10 cellular contexts compared by ENCODE assay signal in the genomic region with DNA sequence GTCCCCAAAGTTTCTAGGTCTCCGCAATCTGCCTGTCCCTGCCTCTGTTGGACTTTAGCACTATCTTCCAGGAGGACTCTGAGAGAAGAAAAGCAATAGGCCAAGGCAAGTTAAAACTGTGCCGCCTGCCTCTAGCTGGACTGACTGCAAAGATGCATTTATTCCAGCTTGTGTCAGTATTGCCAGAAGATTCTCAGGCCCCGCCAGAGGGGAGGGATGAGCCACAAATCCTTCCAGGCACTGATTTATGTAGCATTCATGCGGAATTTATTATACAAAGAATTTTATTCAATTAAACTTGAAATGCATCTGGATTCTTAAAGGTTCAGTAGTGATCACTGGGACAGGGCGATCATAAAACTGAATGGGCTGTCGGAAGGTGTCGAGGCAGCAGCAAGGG.
"Had no signal": no experiment of that assay in that cellular context is flagged by ENCODE, and none has a peak within 500 bp of the region (broad histone marks: within the 10 kb centered on the region; RNA-seq: fewer than 3 reads in every experiment).

No MANE protein-coding gene starts in this region.

- DNase-seq: activated CD4-positive, alpha-beta T cell treated with anti-CD3 and anti-CD28 coated beads, Interleukin-2, amount 50 U/mL, for 4 hours; activated CD4-positive, CD25-positive, alpha-beta regulatory T cell treated with anti-CD3 and anti-CD28 coated beads, Interleukin-2, amount 50 U/mL, for 72 hours; activated naive CD4-positive, alpha-beta T cell treated with Interleukin-2 at 50 U/mL for 16 hours; aorta; dorsolateral prefrontal cortex; erythroblast; psoas muscle; stimulated activated CD4-positive, alpha-beta T cell treated with anti-CD3 and anti-CD28 coated beads, Interleukin-4, amount 100 ng/mL, for 4 hours; trophoblast cell had no signal

- ATAC-seq: activated T-helper 17 cell treated with anti-CD3 and anti-CD28 coated beads, Interleukin-2, amount 50 U/mL, for 72 hours had no signal
